ENCODE assay signal across 21 cellular contexts in genomic region chr15:34147371-34148140, GRCh38. TPM values are rescaled to one million over a fixed set of nuclear protein-coding genes. Genes with fewer than 3 reads are reported as not detected.
DNase-seq lines count a peak whose midpoint lies in the region; ATAC-seq and TF ChIP-seq lines count a peak whose summit lies in the region.
"Had no signal": no experiment of that assay in that cellular context is flagged by ENCODE, and none has a peak within 500 bp of the region (broad histone marks: within the 10 kb centered on the region; RNA-seq: fewer than 3 reads in every experiment).

No MANE protein-coding gene starts in this region.

- H3K9me2 ChIP-seq in PC-3 (replicated peaks; ENCODE audit: low read length): no peaks in the 10 kb centered on the region

- H3F3A ChIP-seq in PC-3 (ENCODE audit: low read length, unreplicated experiment): no peaks in the 10 kb centered on the region

- H3K4me3 ChIP-seq in PC-3 (ENCODE audit: low read length): no peak overlapping the region
- H3K4me3 ChIP-seq in cardiac fibroblast (replicated peaks in 1 of 2; ENCODE audit: low read depth in 2 of 2, low read length in 2 of 2): no peak overlapping the region
- H3K4me3 ChIP-seq in uterus: no peak overlapping the region
- H3K4me3 ChIP-seq: adrenal gland, gastroesophageal sphincter, left lung, sigmoid colon, SJCRH30, stomach had no signal

- no peak overlapping the region for H2AFZ ChIP-seq in PC-3 (ENCODE audit: low read length)

- H3K27ac ChIP-seq in PC-3 (ENCODE audit: low read length) (peak overlapping the region; percentile 48), uterus (no peak overlapping the region)
- H3K27ac ChIP-seq: adrenal gland, gastroesophageal sphincter, left lung, sigmoid colon, SJCRH30 had no signal

- H3K79me2 ChIP-seq in PC-3 (ENCODE audit: low read length): no peaks in the 10 kb centered on the region

- TSS peak; percentile 30 for BruUV-seq in PC-3 (replicated peaks; lab: Mats Ljungman, UMichigan)

- H3K36me3 ChIP-seq in PC-3 (ENCODE audit: low read depth, low read length): peaks cover 49% of the 10 kb centered on the region
- H3K36me3 ChIP-seq in uterus: no peaks in the 10 kb centered on the region

- H3K4me1 ChIP-seq in PC-3 (ENCODE audit: insufficient read depth, low read length) (peaks cover 18% of the 10 kb centered on the region), uterus (no peaks in the 10 kb centered on the region)
- H3K4me1 ChIP-seq: adrenal gland, gastroesophageal sphincter, left lung, sigmoid colon, SJCRH30 had no signal

- H3K9me3 ChIP-seq in PC-3 (ENCODE audit: low read length) (no peaks in the 10 kb centered on the region), uterus (no peaks in the 10 kb centered on the region)
- H3K9me3 ChIP-seq: adrenal gland, gastroesophageal sphincter, left lung, sigmoid colon, SJCRH30, stomach had no signal

- peak; percentile 98 for ATAC-seq in PC-3
- ATAC-seq: gastroesophageal sphincter, left lung had no signal

- peak; percentile 6 for DNase-seq in COLO829 (ENCODE audit: low spot score)
- DNase-seq in PC-3: peak; percentile 78
- DNase-seq in cardiac fibroblast (ENCODE audit: low read depth in 2 of 2): peak; percentile 29 to 60
- DNase-seq in kidney tubule cell (ENCODE audit: low spot score): peak; percentile 17
- no peak for DNase-seq in effector CD8-positive, alpha-beta T cell (lab: John Stamatoyannopoulos, UW)
- DNase-seq in uterus: no peak
- no peak for DNase-seq in DMS 273 treated with DMSO at 0.1 percent for 48 hours (lab: John Stamatoyannopoulos, UW)
- DNase-seq in NCI-H2227 (lab: John Stamatoyannopoulos, UW; ENCODE audit: unreplicated experiment): no peak
- DNase-seq: activated CD4-positive, CD25-positive, alpha-beta regulatory T cell; activated CD8-positive, alpha-beta memory T cell treated with anti-CD3 and anti-CD28 coated beads for 24 hours; adrenal gland; COR-L47; endodermal cell; left lung; NCI-H1092 treated with DMSO at 0.1 percent for 48 hours; NCI-H524 treated with DMSO at 0.1 percent for 48 hours; sigmoid colon; SJCRH30; stimulated activated CD4-positive, alpha-beta T cell treated with anti-CD3 and anti-CD28 coated beads, Interleukin-2, amount 100 ng/mL, for 24 hours; stomach had no signal

- H4K20me1 ChIP-seq in PC-3 (ENCODE audit: low read length): no peaks in the 10 kb centered on the region

- H3K9ac ChIP-seq in PC-3 (ENCODE audit: low read length): no peak overlapping the region

- CTCF ChIA-PET in PC-3 (lab: Charles Lee): interaction anchor here (1.3 kb wide), 1 partner anchor 37 kb away, joined by 4 read pairs; no protein-coding TSS in a partner anchor

- peak overlapping the region; percentile 1; the same call in 1 of the 2 replicates for H3K4me2 ChIP-seq in PC-3 (ENCODE audit: low read length)

- no peak for TF ChIP-seq CTCF in PC-3 (conservative IDR thresholded peaks at IDR 0.05; ENCODE audit: low read depth, low read length)
- TF ChIP-seq CTCF in cardiac fibroblast (IDR thresholded peaks at IDR 0.05; ENCODE audit: low read depth, low read length): no peak
- TF ChIP-seq CTCF in uterus (IDR thresholded peaks at IDR 0.05): no peak

- intact Hi-C loops in PC-3 (cut with micrococcal nuclease) (loop anchor here (2.0 kb wide), 1 partner anchor 61 kb away; no protein-coding TSS in a partner anchor), uterus (cut with DNase I; ENCODE audit: low total_unique reads) (no loop called here)

- H3K27me3 ChIP-seq in PC-3 (ENCODE audit: low read length): no peaks in the 10 kb centered on the region
- no peaks in the 10 kb centered on the region for H3K27me3 ChIP-seq in uterus
- H3K27me3 ChIP-seq: adrenal gland, gastroesophageal sphincter, left lung, sigmoid colon, SJCRH30, stomach had no signal

- POLR2A ChIA-PET in PC-3 (lab: Charles Lee; ENCODE audit: unreplicated experiment): no interaction called here

- no peak for TF ChIP-seq POLR2A in uterus (IDR thresholded peaks at IDR 0.05)

RNA-seq across cellular contexts. Expression of gene PGBD4, which starts 45.7 kb away (rescaled TPM):
- total RNA-seq in PC-3 (2014; rRNA removed): 1.2 and 2.6 TPM in 2 replicates
- 1 to 10 TPM; 1.4 to 4.1 (median 1.6) TPM for total RNA-seq in uterus

RNA-seq across cellular contexts. Expression of gene EMC7, which starts 45.9 kb away (rescaled TPM):
- total RNA-seq in PC-3 (2014; rRNA removed) (50.3 and 66.0 TPM in 2 replicates), uterus (10 to 100 TPM; 12.4 to 45.8 (median 27.2) TPM)

Comparison
In these comparisons a context has a peak if more than half of its experiments do, and no peak if none do; other contexts are left out.
1. DNase-seq: peak in COLO829 (single experiment), PC-3 (single experiment), cardiac fibroblast (2 of 2) and kidney tubule cell (single experiment); none in effector CD8-positive, alpha-beta T cell (single experiment), uterus (0 of 2), DMS 273 treated with DMSO at 0.1 percent for 48 hours (single experiment) and NCI-H2227 (single experiment).